In genomic region chr6:87102296-87102695, GRCh38 we compare ENCODE assay signal across 18 cellular contexts. TPM values are rescaled to one million over a fixed set of nuclear protein-coding genes. Genes with fewer than 3 reads are reported as not detected.
DNase-seq lines count a peak whose midpoint lies in the region; ATAC-seq and TF ChIP-seq lines count a peak whose summit lies in the region.
"Had no signal": no experiment of that assay in that cellular context is flagged by ENCODE, and none has a peak within 500 bp of the region (broad histone marks: within the 10 kb centered on the region; RNA-seq: fewer than 3 reads in every experiment).

No MANE protein-coding gene starts in this region.

- H2BK12ac ChIP-seq in trophoblast cell (ENCODE audit: low read length) = no peak overlapping the region

- no peak overlapping the region for H3K4me3 ChIP-seq in trophoblast cell (ENCODE audit: low read depth, low read length)
- no peak overlapping the region for H3K4me3 ChIP-seq in SJCRH30
- H3K4me3 ChIP-seq: esophagus muscularis mucosa had no signal

- H3K9ac ChIP-seq in trophoblast cell (ENCODE audit: low read length) = no peak overlapping the region

- no peak overlapping the region for H3K14ac ChIP-seq in trophoblast cell (ENCODE audit: low read length)

- no peak overlapping the region for H3K23ac ChIP-seq in trophoblast cell (ENCODE audit: low read length)

- H4K12ac ChIP-seq in trophoblast cell (ENCODE audit: low read depth, low read length) = no peak overlapping the region

- DNase-seq in NCI-H1436 treated with DMSO at 0.1 percent for 48 hours (lab: John Stamatoyannopoulos, UW) (peak; percentile 52), activated B cell treated with CpG ODN at 0.5 μM for 24 hours (no peak), trophoblast cell (no peak), NCI-H510A treated with DMSO at 0.1 percent for 48 hours (lab: John Stamatoyannopoulos, UW) (no peak), SJCRH30 (no peak)
- no peak for DNase-seq in stimulated activated CD4-positive, alpha-beta T cell treated with anti-CD3 and anti-CD28 coated beads, Interleukin-15, amount 100 ng/mL, for 24 hours
- DNase-seq: activated CD4-positive, alpha-beta T cell treated with anti-CD3 and anti-CD28 coated beads for 1 hour; activated naive CD4-positive, alpha-beta T cell treated with Interleukin-2 at 50 U/mL for 16 hours; head of caudate nucleus; PC-3; T-helper 1 cell had no signal

- no peaks in the 10 kb centered on the region for H3K36me3 ChIP-seq in trophoblast cell (ENCODE audit: control insufficient read depth in 1 of 2, insufficient read depth in 2 of 2, low read length in 2 of 2)
- no peaks in the 10 kb centered on the region for H3K36me3 ChIP-seq in SJCRH30
- H3K36me3 ChIP-seq: esophagus muscularis mucosa had no signal

- no peak overlapping the region for H2BK120ac ChIP-seq in trophoblast cell (ENCODE audit: insufficient read depth, low read length, poor library complexity)

- no peak overlapping the region for H3K4me2 ChIP-seq in trophoblast cell (ENCODE audit: low read length)

- no peak overlapping the region for H2AFZ ChIP-seq in trophoblast cell (ENCODE audit: insufficient read depth, low read length, poor library complexity)

- no peak overlapping the region for H3K27ac Mint-ChIP-seq in activated B cell treated with CpG ODN at 0.5 μM for 24 hours

- no peak overlapping the region for H3K4ac ChIP-seq in trophoblast cell (ENCODE audit: low read depth, low read length)

- H3K18ac ChIP-seq in trophoblast cell (ENCODE audit: low read length) = no peak overlapping the region

- H3K9me3 ChIP-seq in trophoblast cell (ENCODE audit: insufficient read depth, low read depth, low read length) (no peaks in the 10 kb centered on the region), SJCRH30 (replicated peaks) (no peaks in the 10 kb centered on the region)
- H3K9me3 ChIP-seq: esophagus muscularis mucosa had no signal

- ATAC-seq in HG03135 (IDR thresholded peaks at IDR 0.05; ENCODE audit: unreplicated experiment) (peak; percentile 42), activated B cell treated with CpG ODN at 0.5 μM for 24 hours (ENCODE audit: low read depth) (peak; percentile 47)
- ATAC-seq: PC-3 had no signal

- H4K91ac ChIP-seq in trophoblast cell (ENCODE audit: low read depth, low read length) = no peak overlapping the region

- CTCF ChIA-PET in activated B cell treated with CpG ODN at 0.5 μM for 24 hours (lab: Charles Lee) = no interaction called here

- POLR2A ChIA-PET in activated B cell treated with CpG ODN at 0.5 μM for 24 hours (lab: Charles Lee) = no interaction called here

- H3K4me3 Mint-ChIP-seq in activated B cell treated with CpG ODN at 0.5 μM for 24 hours = no peak overlapping the region

- H3K27ac ChIP-seq in trophoblast cell (ENCODE audit: low read depth, low read length) = no peak overlapping the region
- H3K27ac ChIP-seq in SJCRH30 = no peak overlapping the region
- H3K27ac ChIP-seq: C4-2B, esophagus muscularis mucosa had no signal

- H3K9me3 Mint-ChIP-seq in activated B cell treated with CpG ODN at 0.5 μM for 24 hours = no peaks in the 10 kb centered on the region

- H3K4me1 ChIP-seq in trophoblast cell (ENCODE audit: control insufficient read depth in 1 of 2, insufficient read depth in 2 of 2, low read length in 2 of 2) (no peaks in the 10 kb centered on the region), SJCRH30 (no peaks in the 10 kb centered on the region)
- H3K4me1 ChIP-seq: esophagus muscularis mucosa had no signal

- peaks cover 1% of the 10 kb centered on the region for H3K79me1 ChIP-seq in trophoblast cell (ENCODE audit: low read length)

- H2BK5ac ChIP-seq in trophoblast cell (ENCODE audit: low read depth, low read length, poor library complexity) = no peak overlapping the region

- H3K27me3 Mint-ChIP-seq in activated B cell treated with CpG ODN at 0.5 μM for 24 hours = no peaks in the 10 kb centered on the region

- no peak for TF ChIP-seq CTCF in activated B cell treated with CpG ODN at 0.5 μM for 24 hours (IDR thresholded peaks at IDR 0.05)

- peak overlapping the region; percentile 28 for H4K8ac ChIP-seq in trophoblast cell (ENCODE audit: low read depth, low read length)

- no peaks in the 10 kb centered on the region for H3K27me3 ChIP-seq in trophoblast cell (ENCODE audit: insufficient read depth, low read length)
- H3K27me3 ChIP-seq in SJCRH30 = no peaks in the 10 kb centered on the region
- H3K27me3 ChIP-seq: esophagus muscularis mucosa had no signal

- intact Hi-C loops in activated B cell treated with CpG ODN at 0.5 μM for 24 hours (cut with micrococcal nuclease) = no loop called here

- no peaks in the 10 kb centered on the region for H3K79me2 ChIP-seq in trophoblast cell (ENCODE audit: control insufficient read depth, insufficient read depth, low read length, poor library complexity)

- no peak overlapping the region for H2AK5ac ChIP-seq in trophoblast cell (ENCODE audit: low read length)

- peaks cover 18% of the 10 kb centered on the region for H3K4me1 Mint-ChIP-seq in activated B cell treated with CpG ODN at 0.5 μM for 24 hours

- H3K36me3 Mint-ChIP-seq in activated B cell treated with CpG ODN at 0.5 μM for 24 hours (ENCODE audit: low read depth) = no peaks in the 10 kb centered on the region

- no CpG with 5 or more reads among the region's 2 CpGs for WGBS in trophoblast cell (ENCODE audit: extremely low coverage, insufficient coverage, insufficient read length)

RNA-seq across cellular contexts. Expression of gene CGA, which starts 7.4 kb away (rescaled TPM):
- not detected in 2 replicates for total RNA-seq in activated B cell treated with CpG ODN at 0.5 μM for 24 hours
- polyA plus RNA-seq in trophoblast cell (2013) = 8,427 and 9,365 TPM in 2 replicates
- total RNA-seq in SJCRH30 (2014; rRNA removed; shearing (Covaris generic)) = 0.20 TPM in 1 of 2 replicates, not detected in the other
- total RNA-seq: Daoy, dermis microvascular lymphatic vessel endothelial cell, esophagus muscularis mucosa, HT-29, kidney epithelial cell, PC-3 had no signal

RNA-seq across cellular contexts. Expression of gene ZNF292, which starts 53.1 kb away (rescaled TPM):
- total RNA-seq in activated B cell treated with CpG ODN at 0.5 μM for 24 hours = 54.8 and 66.6 TPM in 2 replicates
- polyA plus RNA-seq in trophoblast cell (2013) = 39.0 and 40.3 TPM in 2 replicates
- 25.8 and 29.3 TPM in 2 replicates for total RNA-seq in SJCRH30 (2014; rRNA removed; shearing (Covaris generic))
